In the genomic region with DNA sequence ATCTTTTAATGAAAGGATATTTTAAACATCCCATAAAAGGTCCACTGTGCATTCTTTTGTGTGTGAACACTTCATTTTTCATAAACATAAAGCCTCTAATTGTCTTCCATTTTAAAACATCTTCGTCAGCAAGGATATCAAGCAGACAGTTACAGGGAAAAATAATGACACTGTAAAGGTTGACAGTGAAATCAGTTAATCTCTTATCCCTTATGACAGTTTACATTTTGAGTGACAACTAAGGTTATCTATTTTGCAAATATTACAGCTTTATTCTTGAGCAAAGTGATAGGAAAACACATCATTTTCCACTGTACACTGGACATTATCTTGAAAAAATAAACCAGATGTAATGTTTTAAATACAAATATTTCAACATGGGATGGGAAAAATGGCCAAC, we compare ENCODE assay signal across 8 cellular contexts.
"Had no signal": no experiment of that assay in that cellular context is flagged by ENCODE, and none has a peak within 500 bp of the region (broad histone marks: within the 10 kb centered on the region; RNA-seq: fewer than 3 reads in every experiment).

No MANE protein-coding gene starts in this region.

- DNase-seq: GDM1, GF-D8 had no signal

- FAIRE-seq: G401.6, GM12878, GM12891, GM12892, GM18507, GM19239 had no signal

- H3K4me3 ChIP-seq: GM12878 had no signal
